In genomic region chr1:39205102-39205780, GRCh38 we compare ENCODE assay signal across 8 cellular contexts. TPM values are rescaled to one million over a fixed set of nuclear protein-coding genes. Genes with fewer than 3 reads are reported as not detected.
DNase-seq lines count a peak whose midpoint lies in the region; TF ChIP-seq lines count a peak whose summit lies in the region.

No MANE protein-coding gene starts in this region.

- H3K9me3 ChIP-seq in esophagus squamous epithelium, result no peaks in the 10 kb centered on the region

- no peaks in the 10 kb centered on the region for H3K36me3 Mint-ChIP-seq in nephron (ENCODE audit: low read depth)

- peak overlapping the region; percentile 70 to 85 (median 84) for H3K4me3 Mint-ChIP-seq in nephron

- H3K36me3 ChIP-seq in esophagus squamous epithelium, result no peaks in the 10 kb centered on the region

- H3K27me3 ChIP-seq in esophagus squamous epithelium, result no peaks in the 10 kb centered on the region

- intact Hi-C loops in esophagus squamous epithelium (cut with DNase I), result no loop called here

- H3K4me3 ChIP-seq in NB4 (ENCODE audit: low read depth, low read length) (peak overlapping the region; percentile 50), esophagus squamous epithelium (peak overlapping the region; percentile 10 to 59 (median 32))

- 27% methylated on average over 4 of the region's 4 CpGs for WGBS in esophagus squamous epithelium, 2 donors

- peaks cover 36% of the 10 kb centered on the region for H3K4me1 Mint-ChIP-seq in nephron

- TF ChIP-seq POLR2A in NB4 (IDR thresholded peaks at IDR 0.05; ENCODE audit: extremely low read depth, insufficient read length) (no peak), esophagus squamous epithelium (IDR thresholded peaks at IDR 0.05) (peak in 2 of 4 donors; percentile 17 to 36)

- H3K27ac Mint-ChIP-seq in nephron, result peak overlapping the region; percentile 92 to 98 (median 94)

- peaks cover 0 to 36% (median 6%) of the 10 kb centered on the region in 3 donors for H3K4me1 ChIP-seq in esophagus squamous epithelium

- H3K27ac ChIP-seq in esophagus squamous epithelium, result peak overlapping the region; percentile 79 to 92 (median 88)
- H3K27ac ChIP-seq in temporal lobe (ENCODE audit: low read depth, low read length), result peak overlapping the region; percentile 91

- DNase-seq in GF-D8 (lab: John Stamatoyannopoulos, UW), result peak; percentile 72
- DNase-seq in NB4 (ENCODE audit: low read depth), result peak; percentile 81
- DNase-seq in activated T-cell treated with anti-CD3 and anti-CD28 coated beads for 48 hours (ENCODE audit: low read depth), result peak; percentile 66
- DNase-seq in esophagus squamous epithelium (lab: John Stamatoyannopoulos, UW), result no peak
- no peak for DNase-seq in effector CD8-positive, alpha-beta T cell (lab: John Stamatoyannopoulos, UW)
- DNase-seq in middle frontal gyrus (ENCODE audit: extremely low spot score, low spot score), result no peak

- TF ChIP-seq CTCF in NB4 (IDR thresholded peaks at IDR 0.05; ENCODE audit: low read depth, low read length) (no peak), esophagus squamous epithelium (IDR thresholded peaks at IDR 0.05) (no peak), nephron (IDR thresholded peaks at IDR 0.05; ENCODE audit: unreplicated experiment in 3 of 3) (no peak)

- no peaks in the 10 kb centered on the region for H3K9me3 Mint-ChIP-seq in nephron

- H3K27me3 Mint-ChIP-seq in nephron (ENCODE audit: low read depth), result no peaks in the 10 kb centered on the region

RNA-seq across cellular contexts. Expression of gene MACF1, which starts 0.7 kb away (rescaled TPM):
- total RNA-seq in esophagus squamous epithelium, result 100 to 1,000 TPM in 2 of 4 donors, 10 to 100 TPM in 2; 82.1 to 247 (median 154) TPM
- total RNA-seq in temporal lobe, result 386 TPM

Comparison
In these comparisons a context has a peak if more than half of its experiments do, and no peak if none do; other contexts are left out.
1. DNase-seq: peak in GF-D8 (single experiment), NB4 (single experiment) and activated T-cell treated with anti-CD3 and anti-CD28 coated beads for 48 hours (single experiment); none in esophagus squamous epithelium (single experiment), effector CD8-positive, alpha-beta T cell (single experiment) and middle frontal gyrus (single experiment).